Comparison of ENCODE assay signal across 8 cellular contexts in genomic region chr2:39123436-39123999, GRCh38. TPM values are rescaled to one million over a fixed set of nuclear protein-coding genes. Genes with fewer than 3 reads are reported as not detected.
DNase-seq lines count a peak whose midpoint lies in the region; ATAC-seq and TF ChIP-seq lines count a peak whose summit lies in the region.

No MANE protein-coding gene starts in this region.

- peak overlapping the region; percentile 88 to 98 (median 95) for H3K4me3 Mint-ChIP-seq in IgD-negative memory B cell
- peak overlapping the region; percentile 83 for H3K4me3 Mint-ChIP-seq in chondrocyte (ENCODE audit: unreplicated experiment)

- H3K27ac Mint-ChIP-seq in IgD-negative memory B cell, result peak overlapping the region; percentile 95 to 97 (median 96)
- peak overlapping the region; percentile 89 for H3K27ac Mint-ChIP-seq in chondrocyte (ENCODE audit: unreplicated experiment)

- no peaks in the 10 kb centered on the region for H3K9me3 ChIP-seq in muscle layer of colon (ENCODE audit: low read length)

- peaks cover 24% of the 10 kb centered on the region for H3K4me1 ChIP-seq in muscle layer of colon (ENCODE audit: insufficient read depth, low read length)

- H3K4me3 ChIP-seq in muscle layer of colon (ENCODE audit: low read depth in 1 of 2, low read length in 2 of 2), result peak overlapping the region; percentile 95 to 96

- H3K36me3 Mint-ChIP-seq in IgD-negative memory B cell (no peaks in the 10 kb centered on the region), chondrocyte (ENCODE audit: low read depth) (no peaks in the 10 kb centered on the region)

- H3K27me3 Mint-ChIP-seq in IgD-negative memory B cell (no peaks in the 10 kb centered on the region), chondrocyte (ENCODE audit: low read depth) (no peaks in the 10 kb centered on the region)

- H3K9me3 Mint-ChIP-seq in IgD-negative memory B cell, result no peaks in the 10 kb centered on the region
- no peaks in the 10 kb centered on the region for H3K9me3 Mint-ChIP-seq in chondrocyte (ENCODE audit: low read depth)

- no peaks in the 10 kb centered on the region for H3K36me3 ChIP-seq in muscle layer of colon (ENCODE audit: insufficient read depth, low read length)

- H3K27me3 ChIP-seq in muscle layer of colon (ENCODE audit: control insufficient read depth in 1 of 2, insufficient read depth in 2 of 2, low read length in 2 of 2), result no peaks in the 10 kb centered on the region

- DNase-seq in chondrocyte (ENCODE audit: low spot score), result no peak
- no peak for DNase-seq in activated effector memory CD4-positive, alpha-beta T cell treated with Interleukin-2 at 50 U/mL for 16 hours
- DNase-seq in ureter (ENCODE audit: low spot score), result no peak

- peak overlapping the region; percentile 54 for H3K9ac ChIP-seq in muscle layer of colon (ENCODE audit: low read length)

- ATAC-seq in GM18520 (IDR thresholded peaks at IDR 0.05; ENCODE audit: unreplicated experiment) (no peak), HG02571 (IDR thresholded peaks at IDR 0.05; ENCODE audit: unreplicated experiment) (no peak)

- H3K27ac ChIP-seq in 22Rv1 (peak overlapping the region; percentile 91), muscle layer of colon (ENCODE audit: low read depth, low read length) (peak overlapping the region; percentile 99)

- H3K4me1 Mint-ChIP-seq in IgD-negative memory B cell (peaks cover 37 to 46% (median 43%) of the 10 kb centered on the region in 3 donors), chondrocyte (ENCODE audit: low read depth) (peaks cover 52% of the 10 kb centered on the region)

- TF ChIP-seq CTCF in 22Rv1 (IDR thresholded peaks at IDR 0.05) (no peak), chondrocyte (IDR thresholded peaks at IDR 0.05) (no peak)

RNA-seq across cellular contexts. Expression of gene SOS1, which starts 2.7 kb away (rescaled TPM):
- polyA plus RNA-seq in IgD-negative memory B cell, result 13.7 TPM
- total RNA-seq in chondrocyte (37.2 to 43.4 TPM (median 40.2 TPM) in 3 replicates), ureter (53.7 TPM)
